Comparison of ENCODE assay signal across 24 cellular contexts in genomic region chr5:57549546-57549945, GRCh38.
"Had no signal": no experiment of that assay in that cellular context is flagged by ENCODE, and none has a peak within 500 bp of the region (broad histone marks: within the 10 kb centered on the region; RNA-seq: fewer than 3 reads in every experiment).

No MANE protein-coding gene starts in this region.

- H3K4me3 ChIP-seq: ascending aorta, breast epithelium, cardiac muscle cell, colonic mucosa, esophagus squamous epithelium, gastroesophageal sphincter had no signal

- H3K36me3 ChIP-seq: ascending aorta, breast epithelium, cardiac muscle cell, colonic mucosa, esophagus squamous epithelium, gastroesophageal sphincter, WERI-Rb-1 had no signal

- H3K4me1 ChIP-seq: ascending aorta, breast epithelium, colonic mucosa, esophagus squamous epithelium, gastroesophageal sphincter had no signal

- H3K9me3 ChIP-seq: ascending aorta, breast epithelium, colonic mucosa, esophagus squamous epithelium had no signal

- H3K27ac ChIP-seq: ascending aorta, breast epithelium, cardiac muscle cell, colonic mucosa, epithelial cell of prostate, esophagus squamous epithelium, gastroesophageal sphincter, WERI-Rb-1 had no signal

- H3K27me3 ChIP-seq: ascending aorta, breast epithelium, cardiac muscle cell, colonic mucosa, esophagus squamous epithelium, gastroesophageal sphincter had no signal

- DNase-seq: activated B cell treated with CpG ODN at 0.5 μM for 24 hours; activated CD4-positive, alpha-beta T cell treated with anti-CD3 and anti-CD28 coated beads for 48 hours; activated CD4-positive, alpha-beta T cell treated with anti-CD3 and anti-CD28 coated beads, Interleukin-2, amount 50 U/mL, for 1 hour; activated CD4-positive, alpha-beta T cell treated with anti-CD3 and anti-CD28 coated beads, Interleukin-2, amount 50 U/mL, for 48 hours; activated CD8-positive, alpha-beta memory T cell treated with anti-CD3 and anti-CD28 coated beads for 24 hours; activated CD8-positive, alpha-beta T cell treated with anti-CD3 and anti-CD28 coated beads for 36 hours; activated effector memory CD4-positive, alpha-beta T cell treated with anti-CD3 and anti-CD28 coated beads, Interleukin-2, amount 50 U/mL, for 16 hours; activated naive CD4-positive, alpha-beta T cell treated with anti-CD3 and anti-CD28 coated beads for 36 hours; activated naive CD8-positive, alpha-beta T cell treated with anti-CD3 and anti-CD28 coated beads for 36 hours; activated T-cell treated with anti-CD3 and anti-CD28 coated beads, Interleukin-2, amount 50 U/mL, for 4 hours; central memory CD4-positive, alpha-beta T cell; cerebellar nuclear complex; colonic mucosa; effector CD8-positive, alpha-beta T cell; esophagus squamous epithelium; foreskin melanocyte; T-cell; T1000 had no signal
